ENCODE assay signal across 27 cellular contexts in genomic region chr7:97752215-97752614, GRCh38. TPM values are rescaled to one million over a fixed set of nuclear protein-coding genes. Genes with fewer than 3 reads are reported as not detected.
"Had no signal": no experiment of that assay in that cellular context is flagged by ENCODE, and none has a peak within 500 bp of the region (broad histone marks: within the 10 kb centered on the region; RNA-seq: fewer than 3 reads in every experiment).

No MANE protein-coding gene starts in this region.

- H3K4me3 ChIP-seq: esophagus muscularis mucosa, gastroesophageal sphincter, heart left ventricle, hepatocyte, lung, ovary, psoas muscle, skin epidermis, spleen, thoracic aorta, tibial nerve, upper lobe of left lung, uterus had no signal

- DNase-seq: effector CD8-positive, alpha-beta T cell; endodermal cell; foreskin keratinocyte; heart left ventricle; kidney; natural killer cell; occipital lobe; ovary; posterior cingulate gyrus; psoas muscle; right cardiac atrium; spleen; stimulated activated CD4-positive, alpha-beta T cell treated with anti-CD3 and anti-CD28 coated beads, Interleukin-4, amount 100 ng/mL, for 4 hours; stimulated activated naive B cell treated with anti-CD40 and anti-IgM and Interleukin-4, amounts not matched to agents 10 μg/mL and 1 μg/mL and 100 μg/mL, for 72 hours; upper lobe of left lung; uterus had no signal

- H3K27ac ChIP-seq: esophagus muscularis mucosa, foreskin keratinocyte, gastroesophageal sphincter, heart left ventricle, hepatocyte, ovary, psoas muscle, skin epidermis, spleen, thoracic aorta, tibial nerve, upper lobe of left lung, uterus had no signal

RNA-seq across cellular contexts. Expression of gene TAC1, which starts 20.3 kb away (rescaled TPM):
- total RNA-seq: endodermal cell, endothelial cell of umbilical vein, foreskin keratinocyte, heart left ventricle, left lobe of liver, liver, lung, mononuclear cell, natural killer cell, psoas muscle had no signal
